In the genomic region with DNA sequence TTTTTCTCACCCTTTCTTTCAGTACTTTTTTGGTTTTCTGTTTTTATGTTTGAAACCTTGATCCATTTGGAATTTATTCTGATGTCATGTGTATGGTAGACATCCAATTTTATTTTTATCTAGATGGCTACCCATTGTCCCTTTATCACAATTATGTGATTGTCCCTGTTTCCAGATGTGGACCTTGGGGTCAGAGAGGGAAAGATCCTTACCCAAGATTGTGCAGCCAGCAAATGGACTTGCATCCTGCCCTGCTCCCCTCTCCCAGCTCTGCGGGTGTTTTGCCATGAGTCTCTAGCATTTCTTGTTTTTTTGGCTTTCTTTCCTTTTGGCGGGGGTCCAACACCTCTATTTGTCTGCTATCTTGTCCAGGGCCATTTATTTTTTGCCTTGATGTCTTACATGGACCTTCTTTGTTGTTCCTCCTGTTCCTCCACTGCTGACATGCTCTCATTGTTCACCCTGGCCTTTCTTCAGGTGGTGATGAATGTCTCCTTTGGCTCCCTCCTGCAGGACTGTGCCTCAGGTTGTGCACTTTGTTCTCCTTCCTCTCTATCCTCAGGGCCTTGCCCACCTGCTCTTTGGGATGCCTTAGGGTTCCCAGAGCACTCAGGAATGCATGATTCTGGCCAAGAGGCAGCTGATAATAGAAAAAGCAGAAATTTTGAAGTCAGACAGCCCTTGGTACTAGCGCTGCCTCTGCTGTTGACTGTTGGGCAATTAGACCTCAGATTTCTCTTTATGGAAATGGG, we compare ENCODE assay signal across 22 cellular contexts.
DNase-seq lines count a peak whose midpoint lies in the region; ATAC-seq lines count a peak whose summit lies in the region.
"Had no signal": no experiment of that assay in that cellular context is flagged by ENCODE, and none has a peak within 500 bp of the region (broad histone marks: within the 10 kb centered on the region; RNA-seq: fewer than 3 reads in every experiment).

No MANE protein-coding gene starts in this region.

- no peak overlapping the region for H4K5ac ChIP-seq in mesendoderm (ENCODE audit: low read length)

- WGBS in mesendoderm (ENCODE audit: extremely low coverage, insufficient coverage, low lambda C conversion rate): no CpG with 5 or more reads among the region's 3 CpGs

- H3K9me3 Mint-ChIP-seq in CD4-positive, CD25-positive, alpha-beta regulatory T cell: no peaks in the 10 kb centered on the region
- H3K9me3 Mint-ChIP-seq: activated naive CD4-positive, alpha-beta T cell treated with anti-CD3 and anti-CD28 coated beads, Interleukin-2, amount 50 U/mL, for 72 hours; activated T-helper 1 cell treated with anti-CD3 and anti-CD28 coated beads, Interleukin-12 subunit alpha, Interleukin-12 subunit beta, Interleukin-2, Interleukin-4 antibody, amounts not matched to agents 30 ng/mL and 10 ng/mL and 1 ng/mL, durations not matched to agents 14 hours and 24 hours and 36 hours; CD8-positive, alpha-beta T cell; T-helper 1 cell treated with Interleukin-12 subunit alpha and Interleukin-12 subunit beta and Interleukin-4 antibody, amounts not matched to agents 30 μg/mL and 1 μg/mL, for 36 hours had no signal

- no peak overlapping the region for H3K4me3 ChIP-seq in CD4-positive, CD25-positive, alpha-beta regulatory T cell (ENCODE audit: low read depth, low read length)
- no peak overlapping the region for H3K4me3 ChIP-seq in mesendoderm (ENCODE audit: low read length)
- H3K4me3 ChIP-seq: ascending aorta, left ventricle myocardium inferior, prostate gland, vagina had no signal

- H3K79me2 ChIP-seq in mesendoderm (ENCODE audit: control insufficient read depth, insufficient read depth, low read length): no peaks in the 10 kb centered on the region

- H2BK15ac ChIP-seq in mesendoderm (replicated peaks; ENCODE audit: low read depth): no peak overlapping the region

- H3K56ac ChIP-seq in mesendoderm (ENCODE audit: low read length): no peak overlapping the region

- H3K79me1 ChIP-seq in mesendoderm (ENCODE audit: low read length): no peaks in the 10 kb centered on the region

- H4K8ac ChIP-seq in mesendoderm (ENCODE audit: low read depth, low read length): no peak overlapping the region

- H3K4me1 ChIP-seq in CD4-positive, CD25-positive, alpha-beta regulatory T cell (ENCODE audit: control insufficient read depth, insufficient read depth, low read length, poor library complexity, severe bottlenecking): peaks cover 2% of the 10 kb centered on the region
- no peaks in the 10 kb centered on the region for H3K4me1 ChIP-seq in mesendoderm (ENCODE audit: control insufficient read depth, low read depth, low read length)
- H3K4me1 ChIP-seq: ascending aorta, vagina had no signal

- no peak overlapping the region for H3K27ac ChIP-seq in CD4-positive, CD25-positive, alpha-beta regulatory T cell (ENCODE audit: insufficient read depth, low read length, poor library complexity, severe bottlenecking)
- H3K27ac ChIP-seq in mesendoderm (ENCODE audit: low read depth, low read length): no peak overlapping the region
- H3K27ac ChIP-seq: ascending aorta, prostate gland, vagina had no signal

- no peak overlapping the region for H3K4me2 ChIP-seq in mesendoderm (ENCODE audit: low read length)

- H2AK5ac ChIP-seq in mesendoderm (ENCODE audit: low read length): no peak overlapping the region

- H2BK5ac ChIP-seq in mesendoderm (ENCODE audit: low read length): no peak overlapping the region

- H3K23ac ChIP-seq in mesendoderm (ENCODE audit: low read length): peak overlapping the region; percentile 94

- H3K9ac ChIP-seq in mesendoderm (ENCODE audit: low read length): no peak overlapping the region

- no peak overlapping the region for H3K4ac ChIP-seq in mesendoderm (ENCODE audit: low read depth, low read length)

- DNase-seq in CD4-positive, CD25-positive, alpha-beta regulatory T cell: no peak
- DNase-seq in NCI-H1105 (lab: John Stamatoyannopoulos, UW) (peak; percentile 16), SK-N-DZ (ENCODE audit: low spot score) (peak; percentile 32), mesendoderm (no peak), NCI-H82 treated with DMSO at 0.1 percent for 48 hours (lab: John Stamatoyannopoulos, UW; ENCODE audit: unreplicated experiment) (no peak), NCI-H2107 treated with DMSO at 0.1 percent for 48 hours (lab: John Stamatoyannopoulos, UW; ENCODE audit: unreplicated experiment) (no peak), ureter (ENCODE audit: low spot score) (no peak)
- DNase-seq: activated CD4-positive, alpha-beta T cell treated with anti-CD3 and anti-CD28 coated beads for 48 hours; CD8-positive, alpha-beta T cell; effector CD4-positive, alpha-beta T cell; erythroblast; hippocampal formation; left ventricle myocardium inferior; NCI-H1048; NCI-H2107; SIG-M5 had no signal

- H3K27ac Mint-ChIP-seq in CD4-positive, CD25-positive, alpha-beta regulatory T cell: peak overlapping the region in 2 of 3 donors; percentile 32 to 54
- H3K27ac Mint-ChIP-seq: activated naive CD4-positive, alpha-beta T cell treated with anti-CD3 and anti-CD28 coated beads, Interleukin-2, amount 50 U/mL, for 72 hours; activated T-helper 1 cell treated with anti-CD3 and anti-CD28 coated beads, Interleukin-12 subunit alpha, Interleukin-12 subunit beta, Interleukin-2, Interleukin-4 antibody, amounts not matched to agents 30 ng/mL and 10 ng/mL and 1 ng/mL, durations not matched to agents 14 hours and 24 hours and 36 hours; CD8-positive, alpha-beta T cell; T-helper 1 cell treated with Interleukin-12 subunit alpha and Interleukin-12 subunit beta and Interleukin-4 antibody, amounts not matched to agents 30 μg/mL and 1 μg/mL, for 36 hours had no signal

- no peak overlapping the region for H3K18ac ChIP-seq in mesendoderm (ENCODE audit: low read length)

- no peak for ATAC-seq in CD4-positive, CD25-positive, alpha-beta regulatory T cell (ENCODE audit: low read depth in 2 of 2)
- ATAC-seq: activated naive CD4-positive, alpha-beta T cell treated with anti-CD3 and anti-CD28 coated beads, Interleukin-2, amount 50 U/mL, for 72 hours; CD8-positive, alpha-beta T cell had no signal

- H3K36me3 ChIP-seq in CD4-positive, CD25-positive, alpha-beta regulatory T cell (ENCODE audit: control insufficient read depth, insufficient read depth, low read length): no peaks in the 10 kb centered on the region
- no peaks in the 10 kb centered on the region for H3K36me3 ChIP-seq in mesendoderm (ENCODE audit: control insufficient read depth, insufficient read depth, low read length)
- H3K36me3 ChIP-seq: ascending aorta, left ventricle myocardium inferior, prostate gland, vagina had no signal

- no peak overlapping the region for H3K4me3 Mint-ChIP-seq in CD4-positive, CD25-positive, alpha-beta regulatory T cell
- H3K4me3 Mint-ChIP-seq: activated T-helper 1 cell treated with anti-CD3 and anti-CD28 coated beads, Interleukin-12 subunit alpha, Interleukin-12 subunit beta, Interleukin-2, Interleukin-4 antibody, amounts not matched to agents 30 ng/mL and 10 ng/mL and 1 ng/mL, durations not matched to agents 14 hours and 24 hours and 36 hours; CD8-positive, alpha-beta T cell; T-helper 1 cell treated with Interleukin-12 subunit alpha and Interleukin-12 subunit beta and Interleukin-4 antibody, amounts not matched to agents 30 μg/mL and 1 μg/mL, for 36 hours had no signal

- H3K9me3 ChIP-seq in CD4-positive, CD25-positive, alpha-beta regulatory T cell (ENCODE audit: control insufficient read depth in 2 of 2, low read length in 2 of 2): no peaks in the 10 kb centered on the region
- H3K9me3 ChIP-seq: ascending aorta, left ventricle myocardium inferior, prostate gland, vagina had no signal

- H2BK120ac ChIP-seq in mesendoderm (ENCODE audit: low read depth, low read length): no peak overlapping the region

- no peaks in the 10 kb centered on the region for H3K36me3 Mint-ChIP-seq in CD4-positive, CD25-positive, alpha-beta regulatory T cell
- H3K36me3 Mint-ChIP-seq: activated naive CD4-positive, alpha-beta T cell treated with anti-CD3 and anti-CD28 coated beads, Interleukin-2, amount 50 U/mL, for 72 hours; CD8-positive, alpha-beta T cell had no signal

- H3K27me3 ChIP-seq in CD4-positive, CD25-positive, alpha-beta regulatory T cell (ENCODE audit: control insufficient read depth, insufficient read depth, low read length): no peaks in the 10 kb centered on the region
- no peaks in the 10 kb centered on the region for H3K27me3 ChIP-seq in mesendoderm (ENCODE audit: insufficient read depth, low read length, poor library complexity)
- H3K27me3 ChIP-seq: ascending aorta, vagina had no signal

- H3K4me1 Mint-ChIP-seq in CD4-positive, CD25-positive, alpha-beta regulatory T cell: peaks cover under 1 to 26% (median 12%) of the 10 kb centered on the region in 4 donors

- no peaks in the 10 kb centered on the region for H3K27me3 Mint-ChIP-seq in CD4-positive, CD25-positive, alpha-beta regulatory T cell

Comparison
In these comparisons a context has a peak if more than half of its experiments do, and no peak if none do; other contexts are left out.
1. DNase-seq: peak in NCI-H1105 (single experiment) and SK-N-DZ (single experiment); none in CD4-positive, CD25-positive, alpha-beta regulatory T cell (0 of 3), mesendoderm (single experiment), NCI-H82 treated with DMSO at 0.1 percent for 48 hours (single experiment), NCI-H2107 treated with DMSO at 0.1 percent for 48 hours (single experiment) and ureter (single experiment).